15 cellular contexts compared by ENCODE assay signal in the genomic region with DNA sequence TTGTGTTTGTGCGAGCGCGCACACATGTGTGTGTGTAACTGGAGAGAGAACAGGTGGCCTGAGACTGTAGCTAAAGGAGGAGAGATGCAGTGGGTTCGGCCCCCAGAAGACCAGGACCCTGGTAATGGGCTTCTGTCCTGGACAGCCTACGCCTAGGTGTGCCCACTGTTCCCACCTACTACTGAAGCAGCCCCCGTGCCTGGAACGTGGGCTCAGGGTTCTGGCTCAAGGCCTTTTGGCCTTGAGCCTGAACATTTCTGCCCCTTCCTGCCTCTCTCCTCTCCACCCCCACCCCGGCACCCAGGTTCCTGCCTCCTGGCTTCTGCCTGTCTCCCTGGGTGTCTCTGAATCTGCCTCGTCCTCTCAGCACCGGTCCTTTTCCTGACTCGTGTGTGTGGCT. TPM values are rescaled to one million over a fixed set of nuclear protein-coding genes. Genes with fewer than 3 reads are reported as not detected.
DNase-seq lines count a peak whose midpoint lies in the region; ATAC-seq and TF ChIP-seq lines count a peak whose summit lies in the region.
"Had no signal": no experiment of that assay in that cellular context is flagged by ENCODE, and none has a peak within 500 bp of the region (broad histone marks: within the 10 kb centered on the region; RNA-seq: fewer than 3 reads in every experiment).

No MANE protein-coding gene starts in this region.

- H3K27me3 Mint-ChIP-seq in GM23338 (ENCODE audit: insufficient read depth, low read depth, poor library complexity), result peaks cover 62% of the 10 kb centered on the region
- H3K27me3 Mint-ChIP-seq in chondrocyte (ENCODE audit: low read depth), result no peaks in the 10 kb centered on the region
- H3K27me3 Mint-ChIP-seq in natural killer cell treated with Interleukin-12 subunit alpha and Interleukin-12 subunit beta and Interleukin-15 and Interleukin-18, amount 100 ng/mL, for 72 hours, result peaks cover 53 to 59% of the 10 kb centered on the region in 2 donors

- H3K36me3 ChIP-seq in BLaER1 treated with 17β-estradiol and CSF1 and Interleukin-3, amounts not matched to agents 10 nM and 100 nM, result peaks cover 0 to 34% (median 0%) of the 10 kb centered on the region in 11 experiments; a peak in 10 of 22 replicates
- H3K36me3 ChIP-seq in GM23338 (ENCODE audit: insufficient read depth) (no peaks in the 10 kb centered on the region), heart left ventricle (peaks cover 0 to 28% (median 20%) of the 10 kb centered on the region in 9 donors), psoas muscle (ENCODE audit: insufficient read depth in 1 of 2, low read depth in 1 of 2) (no peaks in the 10 kb centered on the region)
- H3K36me3 ChIP-seq: neutrophil had no signal

- DNase-seq in GM23338 (ENCODE audit: low spot score) (no peak), chondrocyte (ENCODE audit: low spot score) (no peak), heart left ventricle (no peak), GM03348 (ENCODE audit: low spot score) (no peak), psoas muscle (no peak)
- no peak for DNase-seq in natural killer cell treated with Interleukin-12 subunit alpha and Interleukin-12 subunit beta and Interleukin-15 and Interleukin-18, amount 100 ng/mL, for 72 hours (ENCODE audit: low spot score)
- DNase-seq: HCEC 1CT, NCI-H2029 treated with DMSO at 0.1 percent for 48 hours had no signal

- no peaks in the 10 kb centered on the region for H3K9me3 ChIP-seq in BLaER1 treated with 17β-estradiol and CSF1 and Interleukin-3, amounts not matched to agents 10 nM and 100 nM (replicated peaks in 1 of 11)
- no peaks in the 10 kb centered on the region for H3K9me3 ChIP-seq in heart left ventricle
- H3K9me3 ChIP-seq in psoas muscle, result no peaks in the 10 kb centered on the region
- H3K9me3 ChIP-seq: neutrophil, tibial nerve had no signal

- H4K20me1 ChIP-seq in BLaER1 treated with 17β-estradiol and CSF1 and Interleukin-3, amounts not matched to agents 10 nM and 100 nM, result peaks cover 49 to 96% (median 60%) of the 10 kb centered on the region in 11 experiments
- peaks cover 10% of the 10 kb centered on the region; the same call in 1 of the 2 replicates for H4K20me1 ChIP-seq in GM23338 (replicated peaks; ENCODE audit: insufficient read depth)

- no peak overlapping the region for H3K27ac ChIP-seq in BLaER1 treated with 17β-estradiol and CSF1 and Interleukin-3, amounts not matched to agents 10 nM and 100 nM
- H3K27ac ChIP-seq in GM23338 (ENCODE audit: low read depth) (no peak overlapping the region), heart left ventricle (no peak overlapping the region), psoas muscle (no peak overlapping the region)
- H3K27ac ChIP-seq: neutrophil, tibial nerve had no signal

- H2AFZ ChIP-seq in GM23338, result no peak overlapping the region

- peaks cover 47 to 78% (median 71%) of the 10 kb centered on the region in 10 experiments for H3K4me1 ChIP-seq in BLaER1 treated with 17β-estradiol and CSF1 and Interleukin-3, amounts not matched to agents 10 nM and 100 nM
- H3K4me1 ChIP-seq in GM23338 (ENCODE audit: insufficient read depth) (peaks cover 34% of the 10 kb centered on the region), heart left ventricle (peaks cover 8 to 45% (median 33%) of the 10 kb centered on the region in 12 donors), psoas muscle (peaks cover 14% of the 10 kb centered on the region)

- no peaks in the 10 kb centered on the region for H3K79me2 ChIP-seq in GM23338 (replicated peaks; ENCODE audit: insufficient read depth)

- H3K27me3 ChIP-seq in BLaER1 treated with 17β-estradiol and CSF1 and Interleukin-3, amounts not matched to agents 10 nM and 100 nM, result peaks cover 65 to 68% (median 67%) of the 10 kb centered on the region in 11 experiments
- H3K27me3 ChIP-seq in GM23338 (ENCODE audit: insufficient read depth) (peaks cover 66% of the 10 kb centered on the region), heart left ventricle (peaks cover 7 to 56% (median 37%) of the 10 kb centered on the region in 9 donors), psoas muscle (ENCODE audit: insufficient read depth in 3 of 3, low read length in 2 of 3) (peaks cover 0 to 50% (median 22%) of the 10 kb centered on the region in 3 donors)

- TF ChIP-seq POLR2A in heart left ventricle (IDR thresholded peaks at IDR 0.05), result no peak

- H3K4me1 Mint-ChIP-seq in GM23338 (peaks cover 49% of the 10 kb centered on the region), chondrocyte (ENCODE audit: low read depth) (peaks cover 79% of the 10 kb centered on the region)
- peaks cover 37 to 41% of the 10 kb centered on the region in 2 donors for H3K4me1 Mint-ChIP-seq in natural killer cell treated with Interleukin-12 subunit alpha and Interleukin-12 subunit beta and Interleukin-15 and Interleukin-18, amount 100 ng/mL, for 72 hours (ENCODE audit: low read depth in 2 of 2)

- H3K27ac Mint-ChIP-seq in GM23338 (no peak overlapping the region), chondrocyte (ENCODE audit: unreplicated experiment) (peak overlapping the region; percentile 52)
- peak overlapping the region in 1 of 2 donors; percentile 17 for H3K27ac Mint-ChIP-seq in natural killer cell treated with Interleukin-12 subunit alpha and Interleukin-12 subunit beta and Interleukin-15 and Interleukin-18, amount 100 ng/mL, for 72 hours

- H3K9me3 Mint-ChIP-seq in GM23338 (no peaks in the 10 kb centered on the region; the same call in 1 of the 3 replicates), chondrocyte (ENCODE audit: low read depth) (no peaks in the 10 kb centered on the region)
- H3K9me3 Mint-ChIP-seq in natural killer cell treated with Interleukin-12 subunit alpha and Interleukin-12 subunit beta and Interleukin-15 and Interleukin-18, amount 100 ng/mL, for 72 hours, result no peaks in the 10 kb centered on the region
- H3K9me3 Mint-ChIP-seq: activated T-helper 1 cell treated with anti-CD3 and anti-CD28 coated beads, Interleukin-12 subunit alpha, Interleukin-12 subunit beta, Interleukin-2, Interleukin-4 antibody, amounts not matched to agents 30 ng/mL and 10 ng/mL and 1 ng/mL, durations not matched to agents 14 hours and 24 hours and 36 hours had no signal

- no peaks in the 10 kb centered on the region for H3K9me2 ChIP-seq in GM23338 (ENCODE audit: insufficient read depth)

- H3K4me2 ChIP-seq in BLaER1 treated with 17β-estradiol and CSF1 and Interleukin-3, amounts not matched to agents 10 nM and 100 nM, result peak overlapping the region in 7 of 11 experiments; percentile 81 to 100 (median 99); a peak in 9 of 22 replicates
- no peak overlapping the region; the same call in 1 of the 2 replicates for H3K4me2 ChIP-seq in GM23338

- TF ChIP-seq CTCF in GM23338 (conservative IDR thresholded peaks at IDR 0.05; ENCODE audit: low read depth in 2 of 2) (no peak), chondrocyte (IDR thresholded peaks at IDR 0.05) (no peak), heart left ventricle (IDR thresholded peaks at IDR 0.05) (no peak), psoas muscle (IDR thresholded peaks at IDR 0.05) (no peak)

- no peak overlapping the region; a peak in 1 of 20 replicates for H3K4me3 ChIP-seq in BLaER1 treated with 17β-estradiol and CSF1 and Interleukin-3, amounts not matched to agents 10 nM and 100 nM
- H3K4me3 ChIP-seq in GM23338, result peak overlapping the region; percentile 55; the same call in 1 of the 2 replicates
- H3K4me3 ChIP-seq in heart left ventricle, result no peak overlapping the region
- H3K4me3 ChIP-seq in psoas muscle, result no peak overlapping the region
- H3K4me3 ChIP-seq: K562, lung, tibial nerve had no signal

- H3K36me3 Mint-ChIP-seq in GM23338 (ENCODE audit: low read depth) (peaks cover 20% of the 10 kb centered on the region), chondrocyte (ENCODE audit: low read depth) (peaks cover 3% of the 10 kb centered on the region)
- H3K36me3 Mint-ChIP-seq in natural killer cell treated with Interleukin-12 subunit alpha and Interleukin-12 subunit beta and Interleukin-15 and Interleukin-18, amount 100 ng/mL, for 72 hours, result no peaks in the 10 kb centered on the region

- peak overlapping the region; percentile 41; the same call in 1 of the 3 replicates for H3K4me3 Mint-ChIP-seq in GM23338
- H3K4me3 Mint-ChIP-seq in chondrocyte (ENCODE audit: unreplicated experiment), result peak overlapping the region; percentile 69
- H3K4me3 Mint-ChIP-seq in natural killer cell treated with Interleukin-12 subunit alpha and Interleukin-12 subunit beta and Interleukin-15 and Interleukin-18, amount 100 ng/mL, for 72 hours, result peak overlapping the region; percentile 63

- no peak for ATAC-seq in GM23338
- no peak for ATAC-seq in natural killer cell treated with Interleukin-12 subunit alpha and Interleukin-12 subunit beta and Interleukin-15 and Interleukin-18, amount 100 ng/mL, for 72 hours
- ATAC-seq in GM19467 (IDR thresholded peaks at IDR 0.05; ENCODE audit: unreplicated experiment), result no peak
- no peak for ATAC-seq in heart left ventricle
- ATAC-seq in psoas muscle, result no peak

- 29 to 41% (median 39%) methylated on average over 9 to 11 of the region's 11 CpGs for WGBS in heart left ventricle, 4 donors
- WGBS in psoas muscle, 3 donors, result 26 to 42% (median 30%) methylated on average over 11 of the region's 11 CpGs

- H3F3A ChIP-seq in GM23338 (replicated peaks; ENCODE audit: low read depth), result 0 out of 2 replicates have a peak, but pooled peaks cover 21% of the 10 kb centered on the region

- intact Hi-C loops in heart left ventricle (cut with DNase I) (loop anchor here in 6 of 10 donors (2.0 to 5.0 kb wide), 5 partner anchors 16 to 242 kb away; partner anchors contain the start of genes GLI1 (in 1 of the 6) and INHBE (in 1 of the 6)), psoas muscle (cut with DNase I) (loop anchor here in 1 of 2 donors (2.0 to 10.0 kb wide), 3 partner anchors 22 to 250 kb away; a partner anchor contains a TSS)

- H3K9ac ChIP-seq in BLaER1 treated with 17β-estradiol and CSF1 and Interleukin-3, amounts not matched to agents 10 nM and 100 nM, result no peak overlapping the region

RNA-seq across cellular contexts. Expression of gene NXPH4, which starts 1.5 kb away (rescaled TPM):
- 1.5 and 4.5 TPM in 2 replicates for total RNA-seq in GM23338 (2014; rRNA removed; shearing (Covaris generic))
- polyA plus RNA-seq in GM23338 (2016; fragmentation: Nextera tagmentation; extraction: Ambion mirVana) (0.89 and 1.1 TPM in 2 replicates), heart left ventricle (1 to 10 TPM; 1.3 to 2.3 TPM), psoas muscle (under 1 TPM in 2 of 3 donors, not detected in 1; 0.01 to 0.20 TPM)
- total RNA-seq in chondrocyte (75.4 to 85.4 TPM (median 82.8 TPM) in 3 replicates), heart left ventricle (1 to 10 TPM; 1.9 to 8.0 (median 3.2) TPM), psoas muscle (under 1 TPM in 3 of 4 donors, not detected in 1; 0.24 to 0.58 (median 0.42) TPM)
- total RNA-seq in natural killer cell treated with Interleukin-12 subunit alpha and Interleukin-12 subunit beta and Interleukin-15 and Interleukin-18, amount 100 ng/mL, for 72 hours, result under 1 TPM in 1 of 2 donors, not detected in 1; 0.73 TPM

RNA-seq across cellular contexts. Expression of gene SHMT2, which starts 14.4 kb away (rescaled TPM):
- total RNA-seq in GM23338 (2014; rRNA removed; shearing (Covaris generic)), result 363 and 387 TPM in 2 replicates
- polyA plus RNA-seq in GM23338 (2016; fragmentation: Nextera tagmentation; extraction: Ambion mirVana) (125 and 131 TPM in 2 replicates), heart left ventricle (10 to 100 TPM; 15.9 to 76.5 TPM), psoas muscle (10 to 100 TPM; 36.6 to 66.8 (median 62.7) TPM)
- total RNA-seq in chondrocyte (112 to 292 TPM (median 291 TPM) in 3 replicates), heart left ventricle (10 to 100 TPM; 26.2 to 46.7 (median 35.5) TPM), psoas muscle (10 to 100 TPM; 39.2 to 59.2 (median 47.3) TPM)
- total RNA-seq in natural killer cell treated with Interleukin-12 subunit alpha and Interleukin-12 subunit beta and Interleukin-15 and Interleukin-18, amount 100 ng/mL, for 72 hours, result 100 to 1,000 TPM; 262 to 355 TPM

RNA-seq across cellular contexts. Expression of gene STAC3, which starts 35.9 kb away (rescaled TPM):
- total RNA-seq in GM23338 (2014; rRNA removed; shearing (Covaris generic)), result 1.2 and 3.0 TPM in 2 replicates
- polyA plus RNA-seq in GM23338 (2016; fragmentation: Nextera tagmentation; extraction: Ambion mirVana) (0.48 and 0.59 TPM in 2 replicates), heart left ventricle (under 1 TPM; 0.61 to 0.67 TPM), psoas muscle (1,000 to 10,000 TPM in 1 of 3 donors, 100 to 1,000 TPM in 1, 10 to 100 TPM in 1; 98.2 to 1,376 (median 738) TPM)
- total RNA-seq in chondrocyte (1.1 to 2.8 TPM (median 1.3 TPM) in 3 replicates), heart left ventricle (1 to 10 TPM in 3 of 9 donors, under 1 TPM in 5, not detected in 1; 0.47 to 5.7 (median 0.92) TPM), psoas muscle (1,000 to 10,000 TPM in 2 of 4 donors, 100 to 1,000 TPM in 2; 576 to 1,676 (median 997) TPM)
- 1 to 10 TPM; 2.5 to 6.1 TPM for total RNA-seq in natural killer cell treated with Interleukin-12 subunit alpha and Interleukin-12 subunit beta and Interleukin-15 and Interleukin-18, amount 100 ng/mL, for 72 hours

Comparison
In these comparisons a context has a peak if more than half of its experiments do, and no peak if none do; other contexts are left out.
1. RNA of gene STAC3, which starts 35.9 kb away (total RNA-seq): 576 to 1,676 TPM in psoas muscle; 2.5 to 6.1 TPM in natural killer cell treated with Interleukin-12 subunit alpha and Interleukin-12 subunit beta and Interleukin-15 and Interleukin-18, amount 100 ng/mL, for 72 hours, 1.2 to 3.0 TPM in GM23338, 1.1 to 2.8 TPM in chondrocyte and 0.47 to 5.7 TPM in heart left ventricle; every median in the first group is over 10 times any median in the second.
2. Peak in every context shown above with its lines, with median percentiles within 50 percentile points of each other: H3K4me3 Mint-ChIP-seq.